1 cellular context compared by ENCODE assay signal in the genomic region with DNA sequence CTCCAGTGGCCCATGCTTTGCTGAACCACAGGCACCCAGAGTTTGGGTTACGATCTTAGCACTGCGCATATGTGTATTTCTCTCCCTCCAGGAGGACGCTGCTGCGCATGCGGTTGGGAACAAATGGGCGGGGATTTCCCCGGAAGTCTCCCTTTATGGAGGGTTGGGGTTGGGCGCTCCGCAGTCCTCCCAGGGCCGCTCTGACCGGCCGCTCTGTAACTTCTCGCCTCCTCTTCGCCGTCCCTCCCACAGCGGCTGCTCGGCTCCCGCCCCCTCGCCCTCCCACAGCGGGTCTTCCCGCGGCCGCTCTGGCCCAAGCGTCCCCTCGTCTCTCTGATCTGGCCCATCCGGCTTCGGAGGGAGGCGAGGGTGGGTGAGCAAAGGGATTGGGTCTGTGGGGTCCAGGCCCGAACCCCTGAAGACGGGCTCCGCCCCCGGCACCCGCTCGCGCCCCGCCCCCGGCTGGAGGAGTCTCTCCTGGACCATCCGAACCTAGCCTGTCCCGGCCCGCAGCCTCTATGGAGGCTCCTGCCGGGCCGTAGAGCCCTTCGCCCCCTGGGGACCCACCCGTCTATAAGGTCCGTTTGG.
TF ChIP-seq lines count a peak whose summit lies in the region.

A gene with protein sequence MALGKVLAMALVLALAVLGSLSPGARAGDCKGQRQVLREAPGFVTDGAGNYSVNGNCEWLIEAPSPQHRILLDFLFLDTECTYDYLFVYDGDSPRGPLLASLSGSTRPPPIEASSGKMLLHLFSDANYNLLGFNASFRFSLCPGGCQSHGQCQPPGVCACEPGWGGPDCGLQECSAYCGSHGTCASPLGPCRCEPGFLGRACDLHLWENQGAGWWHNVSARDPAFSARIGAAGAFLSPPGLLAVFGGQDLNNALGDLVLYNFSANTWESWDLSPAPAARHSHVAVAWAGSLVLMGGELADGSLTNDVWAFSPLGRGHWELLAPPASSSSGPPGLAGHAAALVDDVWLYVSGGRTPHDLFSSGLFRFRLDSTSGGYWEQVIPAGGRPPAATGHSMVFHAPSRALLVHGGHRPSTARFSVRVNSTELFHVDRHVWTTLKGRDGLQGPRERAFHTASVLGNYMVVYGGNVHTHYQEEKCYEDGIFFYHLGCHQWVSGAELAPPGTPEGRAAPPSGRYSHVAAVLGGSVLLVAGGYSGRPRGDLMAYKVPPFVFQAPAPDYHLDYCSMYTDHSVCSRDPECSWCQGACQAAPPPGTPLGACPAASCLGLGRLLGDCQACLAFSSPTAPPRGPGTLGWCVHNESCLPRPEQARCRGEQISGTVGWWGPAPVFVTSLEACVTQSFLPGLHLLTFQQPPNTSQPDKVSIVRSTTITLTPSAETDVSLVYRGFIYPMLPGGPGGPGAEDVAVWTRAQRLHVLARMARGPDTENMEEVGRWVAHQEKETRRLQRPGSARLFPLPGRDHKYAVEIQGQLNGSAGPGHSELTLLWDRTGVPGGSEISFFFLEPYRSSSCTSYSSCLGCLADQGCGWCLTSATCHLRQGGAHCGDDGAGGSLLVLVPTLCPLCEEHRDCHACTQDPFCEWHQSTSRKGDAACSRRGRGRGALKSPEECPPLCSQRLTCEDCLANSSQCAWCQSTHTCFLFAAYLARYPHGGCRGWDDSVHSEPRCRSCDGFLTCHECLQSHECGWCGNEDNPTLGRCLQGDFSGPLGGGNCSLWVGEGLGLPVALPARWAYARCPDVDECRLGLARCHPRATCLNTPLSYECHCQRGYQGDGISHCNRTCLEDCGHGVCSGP (N-terminal part only) (plus strand): TSS at position 328 of the 588 bp plus-strand sequence. CDS start 609 bp downstream, outside the sequence.

TF ChIP-seq in HepG2, 621 proteins besides CTCF, POLR2A, EP300 and RAD21 (continued from another document and continues in another):
- TF ChIP-seq, protein P1, sequence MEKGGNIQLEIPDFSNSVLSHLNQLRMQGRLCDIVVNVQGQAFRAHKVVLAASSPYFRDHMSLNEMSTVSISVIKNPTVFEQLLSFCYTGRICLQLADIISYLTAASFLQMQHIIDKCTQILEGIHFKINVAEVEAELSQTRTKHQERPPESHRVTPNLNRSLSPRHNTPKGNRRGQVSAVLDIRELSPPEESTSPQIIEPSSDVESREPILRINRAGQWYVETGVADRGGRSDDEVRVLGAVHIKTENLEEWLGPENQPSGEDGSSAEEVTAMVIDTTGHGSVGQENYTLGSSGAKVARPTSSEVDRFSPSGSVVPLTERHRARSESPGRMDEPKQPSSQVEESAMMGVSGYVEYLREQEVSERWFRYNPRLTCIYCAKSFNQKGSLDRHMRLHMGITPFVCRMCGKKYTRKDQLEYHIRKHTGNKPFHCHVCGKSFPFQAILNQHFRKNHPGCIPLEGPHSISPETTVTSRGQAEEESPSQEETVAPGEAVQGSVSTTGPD (CRISPR knock-in tag; IDR thresholded peaks at IDR 0.05), result no peak
- TF ChIP-seq SAP130 (CRISPR knock-in tag; IDR thresholded peaks at IDR 0.05; ENCODE audit: low read depth) (peak; percentile 92), TBX3 (IDR thresholded peaks at IDR 0.05; ENCODE audit: borderline replicate concordance) (no peak), MEF2D (CRISPR knock-in tag; IDR thresholded peaks at IDR 0.05) (peak; percentile 55; the same call in 1 of the 2 replicates), IRF2 (CRISPR knock-in tag; IDR thresholded peaks at IDR 0.05) (peak; percentile 76; the same call in 1 of the 2 replicates), CBFB (CRISPR knock-in tag; IDR thresholded peaks at IDR 0.05) (0 out of 2 replicates have a peak, but pooled peaks have one; percentile 37), HNRNPL (IDR thresholded peaks at IDR 0.05; ENCODE audit: low read depth, low read length) (no peak), ERF (CRISPR knock-in tag; IDR thresholded peaks at IDR 0.05) (peak; percentile 46; the same call in 1 of the 2 replicates), SRF (IDR thresholded peaks at IDR 0.05; ENCODE audit: low read depth, low read length) (peak; percentile 98), RXRA (CRISPR knock-in tag; IDR thresholded peaks at IDR 0.05) (peak; percentile 74), PHF20 (CRISPR knock-in tag; IDR thresholded peaks at IDR 0.05) (peak; percentile 88), MIER3 (CRISPR knock-in tag; IDR thresholded peaks at IDR 0.05; ENCODE audit: borderline replicate concordance) (peak; percentile 28; the same call in 1 of the 2 replicates), ZNF570 (CRISPR knock-in tag; IDR thresholded peaks at IDR 0.05; ENCODE audit: borderline replicate concordance) (no peak), SP2 (CRISPR knock-in tag; IDR thresholded peaks at IDR 0.05) (peak; percentile 76), ZNF781 (CRISPR knock-in tag; IDR thresholded peaks at IDR 0.05; ENCODE audit: borderline replicate concordance, not compliant biosample characterization) (peak; percentile 52)
- TF ChIP-seq, protein P2, sequence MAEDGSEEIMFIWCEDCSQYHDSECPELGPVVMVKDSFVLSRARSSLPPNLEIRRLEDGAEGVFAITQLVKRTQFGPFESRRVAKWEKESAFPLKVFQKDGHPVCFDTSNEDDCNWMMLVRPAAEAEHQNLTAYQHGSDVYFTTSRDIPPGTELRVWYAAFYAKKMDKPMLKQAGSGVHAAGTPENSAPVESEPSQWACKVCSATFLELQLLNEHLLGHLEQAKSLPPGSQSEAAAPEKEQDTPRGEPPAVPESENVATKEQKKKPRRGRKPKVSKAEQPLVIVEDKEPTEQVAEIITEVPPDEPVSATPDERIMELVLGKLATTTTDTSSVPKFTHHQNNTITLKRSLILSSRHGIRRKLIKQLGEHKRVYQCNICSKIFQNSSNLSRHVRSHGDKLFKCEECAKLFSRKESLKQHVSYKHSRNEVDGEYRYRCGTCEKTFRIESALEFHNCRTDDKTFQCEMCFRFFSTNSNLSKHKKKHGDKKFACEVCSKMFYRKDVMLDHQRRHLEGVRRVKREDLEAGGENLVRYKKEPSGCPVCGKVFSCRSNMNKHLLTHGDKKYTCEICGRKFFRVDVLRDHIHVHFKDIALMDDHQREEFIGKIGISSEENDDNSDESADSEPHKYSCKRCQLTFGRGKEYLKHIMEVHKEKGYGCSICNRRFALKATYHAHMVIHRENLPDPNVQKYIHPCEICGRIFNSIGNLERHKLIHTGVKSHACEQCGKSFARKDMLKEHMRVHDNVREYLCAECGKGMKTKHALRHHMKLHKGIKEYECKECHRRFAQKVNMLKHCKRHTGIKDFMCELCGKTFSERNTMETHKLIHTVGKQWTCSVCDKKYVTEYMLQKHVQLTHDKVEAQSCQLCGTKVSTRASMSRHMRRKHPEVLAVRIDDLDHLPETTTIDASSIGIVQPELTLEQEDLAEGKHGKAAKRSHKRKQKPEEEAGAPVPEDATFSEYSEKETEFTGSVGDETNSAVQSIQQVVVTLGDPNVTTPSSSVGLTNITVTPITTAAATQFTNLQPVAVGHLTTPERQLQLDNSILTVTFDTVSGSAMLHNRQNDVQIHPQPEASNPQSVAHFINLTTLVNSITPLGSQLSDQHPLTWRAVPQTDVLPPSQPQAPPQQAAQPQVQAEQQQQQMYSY (CRISPR knock-in tag; IDR thresholded peaks at IDR 0.05), result no peak
- TF ChIP-seq, protein P3, sequence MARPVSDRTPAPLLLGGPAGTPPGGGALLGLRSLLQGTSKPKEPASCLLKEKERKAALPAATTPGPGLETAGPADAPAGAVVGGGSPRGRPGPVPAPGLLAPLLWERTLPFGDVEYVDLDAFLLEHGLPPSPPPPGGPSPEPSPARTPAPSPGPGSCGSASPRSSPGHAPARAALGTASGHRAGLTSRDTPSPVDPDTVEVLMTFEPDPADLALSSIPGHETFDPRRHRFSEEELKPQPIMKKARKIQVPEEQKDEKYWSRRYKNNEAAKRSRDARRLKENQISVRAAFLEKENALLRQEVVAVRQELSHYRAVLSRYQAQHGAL (CRISPR knock-in tag; IDR thresholded peaks at IDR 0.05; ENCODE audit: not compliant biosample characterization), result no peak
- TF ChIP-seq, protein P4, sequence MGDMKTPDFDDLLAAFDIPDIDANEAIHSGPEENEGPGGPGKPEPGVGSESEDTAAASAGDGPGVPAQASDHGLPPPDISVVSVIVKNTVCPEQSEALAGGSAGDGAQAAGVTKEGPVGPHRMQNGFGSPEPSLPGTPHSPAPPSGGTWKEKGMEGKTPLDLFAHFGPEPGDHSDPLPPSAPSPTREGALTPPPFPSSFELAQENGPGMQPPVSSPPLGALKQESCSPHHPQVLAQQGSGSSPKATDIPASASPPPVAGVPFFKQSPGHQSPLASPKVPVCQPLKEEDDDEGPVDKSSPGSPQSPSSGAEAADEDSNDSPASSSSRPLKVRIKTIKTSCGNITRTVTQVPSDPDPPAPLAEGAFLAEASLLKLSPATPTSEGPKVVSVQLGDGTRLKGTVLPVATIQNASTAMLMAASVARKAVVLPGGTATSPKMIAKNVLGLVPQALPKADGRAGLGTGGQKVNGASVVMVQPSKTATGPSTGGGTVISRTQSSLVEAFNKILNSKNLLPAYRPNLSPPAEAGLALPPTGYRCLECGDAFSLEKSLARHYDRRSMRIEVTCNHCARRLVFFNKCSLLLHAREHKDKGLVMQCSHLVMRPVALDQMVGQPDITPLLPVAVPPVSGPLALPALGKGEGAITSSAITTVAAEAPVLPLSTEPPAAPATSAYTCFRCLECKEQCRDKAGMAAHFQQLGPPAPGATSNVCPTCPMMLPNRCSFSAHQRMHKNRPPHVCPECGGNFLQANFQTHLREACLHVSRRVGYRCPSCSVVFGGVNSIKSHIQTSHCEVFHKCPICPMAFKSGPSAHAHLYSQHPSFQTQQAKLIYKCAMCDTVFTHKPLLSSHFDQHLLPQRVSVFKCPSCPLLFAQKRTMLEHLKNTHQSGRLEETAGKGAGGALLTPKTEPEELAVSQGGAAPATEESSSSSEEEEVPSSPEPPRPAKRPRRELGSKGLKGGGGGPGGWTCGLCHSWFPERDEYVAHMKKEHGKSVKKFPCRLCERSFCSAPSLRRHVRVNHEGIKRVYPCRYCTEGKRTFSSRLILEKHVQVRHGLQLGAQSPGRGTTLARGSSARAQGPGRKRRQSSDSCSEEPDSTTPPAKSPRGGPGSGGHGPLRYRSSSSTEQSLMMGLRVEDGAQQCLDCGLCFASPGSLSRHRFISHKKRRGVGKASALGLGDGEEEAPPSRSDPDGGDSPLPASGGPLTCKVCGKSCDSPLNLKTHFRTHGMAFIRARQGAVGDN (CRISPR knock-in tag; IDR thresholded peaks at IDR 0.05), result peak; percentile 71
- TF ChIP-seq, protein P5, sequence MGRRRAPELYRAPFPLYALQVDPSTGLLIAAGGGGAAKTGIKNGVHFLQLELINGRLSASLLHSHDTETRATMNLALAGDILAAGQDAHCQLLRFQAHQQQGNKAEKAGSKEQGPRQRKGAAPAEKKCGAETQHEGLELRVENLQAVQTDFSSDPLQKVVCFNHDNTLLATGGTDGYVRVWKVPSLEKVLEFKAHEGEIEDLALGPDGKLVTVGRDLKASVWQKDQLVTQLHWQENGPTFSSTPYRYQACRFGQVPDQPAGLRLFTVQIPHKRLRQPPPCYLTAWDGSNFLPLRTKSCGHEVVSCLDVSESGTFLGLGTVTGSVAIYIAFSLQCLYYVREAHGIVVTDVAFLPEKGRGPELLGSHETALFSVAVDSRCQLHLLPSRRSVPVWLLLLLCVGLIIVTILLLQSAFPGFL (CRISPR knock-in tag; IDR thresholded peaks at IDR 0.05), result no peak
- TF ChIP-seq, protein P6, sequence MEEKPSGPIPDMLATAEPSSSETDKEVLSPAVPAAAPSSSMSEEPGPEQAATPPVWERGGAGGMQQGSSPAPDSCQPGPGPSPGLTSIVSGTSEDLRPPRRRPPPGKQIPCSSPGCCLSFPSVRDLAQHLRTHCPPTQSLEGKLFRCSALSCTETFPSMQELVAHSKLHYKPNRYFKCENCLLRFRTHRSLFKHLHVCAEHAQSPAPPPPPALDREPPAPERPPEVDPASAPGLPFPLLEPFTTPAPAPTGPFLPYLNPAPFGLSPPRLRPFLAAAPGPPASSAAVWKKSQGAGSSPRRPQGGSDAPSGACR (CRISPR knock-in tag; IDR thresholded peaks at IDR 0.05), result 0 out of 2 replicates have a peak, but pooled peaks have one; percentile 36
- TF ChIP-seq, protein P7, sequence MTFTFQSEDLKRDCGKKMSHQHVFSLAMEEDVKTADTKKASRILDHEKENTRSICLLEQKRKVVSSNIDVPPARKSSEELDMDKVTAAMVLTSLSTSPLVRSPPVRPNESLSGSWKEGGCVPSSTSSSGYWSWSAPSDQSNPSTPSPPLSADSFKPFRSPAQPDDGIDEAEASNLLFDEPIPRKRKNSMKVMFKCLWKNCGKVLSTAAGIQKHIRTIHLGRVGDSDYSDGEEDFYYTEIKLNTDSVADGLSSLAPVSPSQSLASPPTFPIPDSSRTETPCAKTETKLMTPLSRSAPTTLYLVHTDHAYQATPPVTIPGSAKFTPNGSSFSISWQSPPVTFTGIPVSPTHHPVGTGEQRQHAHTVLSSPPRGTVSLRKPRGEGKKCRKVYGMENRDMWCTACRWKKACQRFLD (CRISPR knock-in tag; IDR thresholded peaks at IDR 0.05; ENCODE audit: borderline replicate concordance), result no peak
- TF ChIP-seq, protein P8, sequence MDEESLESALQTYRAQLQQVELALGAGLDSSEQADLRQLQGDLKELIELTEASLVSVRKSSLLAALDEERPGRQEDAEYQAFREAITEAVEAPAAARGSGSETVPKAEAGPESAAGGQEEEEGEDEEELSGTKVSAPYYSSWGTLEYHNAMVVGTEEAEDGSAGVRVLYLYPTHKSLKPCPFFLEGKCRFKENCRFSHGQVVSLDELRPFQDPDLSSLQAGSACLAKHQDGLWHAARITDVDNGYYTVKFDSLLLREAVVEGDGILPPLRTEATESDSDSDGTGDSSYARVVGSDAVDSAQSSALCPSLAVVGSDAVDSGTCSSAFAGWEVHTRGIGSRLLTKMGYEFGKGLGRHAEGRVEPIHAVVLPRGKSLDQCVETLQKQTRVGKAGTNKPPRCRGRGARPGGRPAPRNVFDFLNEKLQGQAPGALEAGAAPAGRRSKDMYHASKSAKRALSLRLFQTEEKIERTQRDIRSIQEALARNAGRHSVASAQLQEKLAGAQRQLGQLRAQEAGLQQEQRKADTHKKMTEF (CRISPR knock-in tag; IDR thresholded peaks at IDR 0.05), result peak; percentile 79
- TF ChIP-seq, protein P9, sequence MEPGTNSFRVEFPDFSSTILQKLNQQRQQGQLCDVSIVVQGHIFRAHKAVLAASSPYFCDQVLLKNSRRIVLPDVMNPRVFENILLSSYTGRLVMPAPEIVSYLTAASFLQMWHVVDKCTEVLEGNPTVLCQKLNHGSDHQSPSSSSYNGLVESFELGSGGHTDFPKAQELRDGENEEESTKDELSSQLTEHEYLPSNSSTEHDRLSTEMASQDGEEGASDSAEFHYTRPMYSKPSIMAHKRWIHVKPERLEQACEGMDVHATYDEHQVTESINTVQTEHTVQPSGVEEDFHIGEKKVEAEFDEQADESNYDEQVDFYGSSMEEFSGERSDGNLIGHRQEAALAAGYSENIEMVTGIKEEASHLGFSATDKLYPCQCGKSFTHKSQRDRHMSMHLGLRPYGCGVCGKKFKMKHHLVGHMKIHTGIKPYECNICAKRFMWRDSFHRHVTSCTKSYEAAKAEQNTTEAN (CRISPR knock-in tag; conservative IDR thresholded peaks at IDR 0.05), result no peak
